Comparison of ENCODE assay signal across 1 cellular context in genomic region chr16:16037521-16037920, GRCh38.
A peak's percentile ranks its signal among the peaks of the same experiment; 100 is the strongest.
TF ChIP-seq lines count a peak whose summit lies in the region.

No MANE protein-coding gene starts in this region.

TF ChIP-seq in GM12878, 131 proteins besides CTCF, POLR2A, EP300 and RAD21:
- TF ChIP-seq, protein P1, sequence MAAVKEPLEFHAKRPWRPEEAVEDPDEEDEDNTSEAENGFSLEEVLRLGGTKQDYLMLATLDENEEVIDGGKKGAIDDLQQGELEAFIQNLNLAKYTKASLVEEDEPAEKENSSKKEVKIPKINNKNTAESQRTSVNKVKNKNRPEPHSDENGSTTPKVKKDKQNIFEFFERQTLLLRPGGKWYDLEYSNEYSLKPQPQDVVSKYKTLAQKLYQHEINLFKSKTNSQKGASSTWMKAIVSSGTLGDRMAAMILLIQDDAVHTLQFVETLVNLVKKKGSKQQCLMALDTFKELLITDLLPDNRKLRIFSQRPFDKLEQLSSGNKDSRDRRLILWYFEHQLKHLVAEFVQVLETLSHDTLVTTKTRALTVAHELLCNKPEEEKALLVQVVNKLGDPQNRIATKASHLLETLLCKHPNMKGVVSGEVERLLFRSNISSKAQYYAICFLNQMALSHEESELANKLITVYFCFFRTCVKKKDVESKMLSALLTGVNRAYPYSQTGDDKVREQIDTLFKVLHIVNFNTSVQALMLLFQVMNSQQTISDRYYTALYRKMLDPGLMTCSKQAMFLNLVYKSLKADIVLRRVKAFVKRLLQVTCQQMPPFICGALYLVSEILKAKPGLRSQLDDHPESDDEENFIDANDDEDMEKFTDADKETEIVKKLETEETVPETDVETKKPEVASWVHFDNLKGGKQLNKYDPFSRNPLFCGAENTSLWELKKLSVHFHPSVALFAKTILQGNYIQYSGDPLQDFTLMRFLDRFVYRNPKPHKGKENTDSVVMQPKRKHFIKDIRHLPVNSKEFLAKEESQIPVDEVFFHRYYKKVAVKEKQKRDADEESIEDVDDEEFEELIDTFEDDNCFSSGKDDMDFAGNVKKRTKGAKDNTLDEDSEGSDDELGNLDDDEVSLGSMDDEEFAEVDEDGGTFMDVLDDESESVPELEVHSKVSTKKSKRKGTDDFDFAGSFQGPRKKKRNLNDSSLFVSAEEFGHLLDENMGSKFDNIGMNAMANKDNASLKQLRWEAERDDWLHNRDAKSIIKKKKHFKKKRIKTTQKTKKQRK (IDR thresholded peaks at IDR 0.05; ENCODE audit: low read depth, low read length) = no peak
- TF ChIP-seq NFYA (IDR thresholded peaks at IDR 0.05; ENCODE audit: borderline replicate concordance, low read depth, low read length) (no peak), JUNB (IDR thresholded peaks at IDR 0.05) (no peak), SIX5 (IDR thresholded peaks at IDR 0.05; ENCODE audit: low read depth, low read length, severe bottlenecking) (no peak), SPI1 (IDR thresholded peaks at IDR 0.05; ENCODE audit: borderline replicate concordance, insufficient read depth, low read depth, low read length) (peak; percentile 52; the same call in 1 of the 2 replicates), IKZF2 (IDR thresholded peaks at IDR 0.05) (0 out of 4 replicates have a peak, but pooled peaks of 1 of the 2 experiments have one; percentile 14)
- TF ChIP-seq, protein P2, sequence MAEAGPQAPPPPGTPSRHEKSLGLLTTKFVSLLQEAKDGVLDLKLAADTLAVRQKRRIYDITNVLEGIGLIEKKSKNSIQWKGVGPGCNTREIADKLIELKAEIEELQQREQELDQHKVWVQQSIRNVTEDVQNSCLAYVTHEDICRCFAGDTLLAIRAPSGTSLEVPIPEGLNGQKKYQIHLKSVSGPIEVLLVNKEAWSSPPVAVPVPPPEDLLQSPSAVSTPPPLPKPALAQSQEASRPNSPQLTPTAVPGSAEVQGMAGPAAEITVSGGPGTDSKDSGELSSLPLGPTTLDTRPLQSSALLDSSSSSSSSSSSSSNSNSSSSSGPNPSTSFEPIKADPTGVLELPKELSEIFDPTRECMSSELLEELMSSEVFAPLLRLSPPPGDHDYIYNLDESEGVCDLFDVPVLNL (IDR thresholded peaks at IDR 0.05; ENCODE audit: low read depth, low read length) = no peak
